ENCODE assay signal across 26 cellular contexts in the genomic region with DNA sequence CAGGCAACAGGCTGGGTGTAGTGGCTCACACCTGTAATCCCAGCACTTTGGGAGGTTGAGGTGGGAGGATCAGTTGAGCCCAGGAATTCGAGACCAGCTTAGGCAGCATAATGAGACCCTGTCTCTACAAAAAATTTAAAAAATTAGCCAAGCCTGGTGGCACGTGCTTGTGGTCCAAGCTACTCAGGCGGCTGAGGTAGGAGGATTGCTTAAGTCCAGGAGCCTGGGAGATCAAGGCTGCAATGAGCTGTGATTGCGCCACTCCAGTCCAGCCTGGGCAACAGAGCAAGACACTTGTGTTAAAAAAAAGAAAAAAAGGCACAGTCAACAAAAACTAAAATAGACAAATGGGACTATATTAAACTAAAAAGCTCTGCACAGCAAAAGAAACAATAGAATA. TPM values are rescaled to one million over a fixed set of nuclear protein-coding genes. Genes with fewer than 3 reads are reported as not detected.
A peak's percentile ranks its signal among the peaks of the same experiment; 100 is the strongest.
DNase-seq lines count a peak whose midpoint lies in the region; ATAC-seq, FAIRE-seq and TF ChIP-seq lines count a peak whose summit lies in the region.
"Had no signal": no experiment of that assay in that cellular context is flagged by ENCODE, and none has a peak within 500 bp of the region (broad histone marks: within the 10 kb centered on the region; RNA-seq: fewer than 3 reads in every experiment).

No MANE protein-coding gene starts in this region.

- H3K36me3 Mint-ChIP-seq in activated naive CD4-positive, alpha-beta T cell treated with anti-CD3 and anti-CD28 coated beads, Interleukin-2, amount 50 U/mL, for 24 hours: peaks cover 10% of the 10 kb centered on the region
- no peaks in the 10 kb centered on the region for H3K36me3 Mint-ChIP-seq in activated naive CD4-positive, alpha-beta T cell treated with anti-CD3 and anti-CD28 coated beads for 36 hours (ENCODE audit: low read depth)

- in situ Hi-C loops in HepG2 (cut with HindIII; ENCODE audit: extremely low pct_ligation_motif_present, low pct_unique_long_range_greater_than_20kb): no loop called here

- H3K36me3 ChIP-seq in adrenal gland (replicated peaks in 1 of 2) (no peaks in the 10 kb centered on the region), HepG2 (replicated peaks in 1 of 2; ENCODE audit: control insufficient read depth in 1 of 2, insufficient read depth in 2 of 2, low read length in 2 of 2) (no peaks in the 10 kb centered on the region), thyroid gland (no peaks in the 10 kb centered on the region)
- H3K36me3 ChIP-seq: transverse colon had no signal

- H3K27ac ChIP-seq in adrenal gland (peak overlapping the region in 2 of 5 donors; percentile 54 to 55), HepG2 (ENCODE audit: extremely low read length, insufficient read depth, low read length) (no peak overlapping the region), thyroid gland (peak overlapping the region; percentile 27 to 42 (median 39))

- no peaks in the 10 kb centered on the region for H3K9me3 Mint-ChIP-seq in activated naive CD4-positive, alpha-beta T cell treated with anti-CD3 and anti-CD28 coated beads, Interleukin-2, amount 50 U/mL, for 24 hours
- H3K9me3 Mint-ChIP-seq in activated naive CD4-positive, alpha-beta T cell treated with anti-CD3 and anti-CD28 coated beads for 36 hours: no peaks in the 10 kb centered on the region
- H3K9me3 Mint-ChIP-seq: endodermal cell; GM23338; mesothelial cell of epicardium; stimulated activated effector memory CD8-positive, alpha-beta T cell treated with anti-CD3 and anti-CD28 coated beads, Interleukin-12 subunit alpha, Interleukin-12 subunit beta, amount 100 ng/mL, for 72 hours had no signal

- H2AFZ ChIP-seq in HepG2 (ENCODE audit: low read length): no peak overlapping the region
- H2AFZ ChIP-seq: GM23338 had no signal

- no peak overlapping the region for H3K9ac ChIP-seq in HepG2 (ENCODE audit: insufficient read depth, low read depth, low read length)

- ATAC-seq in HepG2 (no peak), HG03457 (IDR thresholded peaks at IDR 0.05; ENCODE audit: unreplicated experiment) (no peak)
- ATAC-seq: activated CD8-positive, alpha-beta memory T cell treated with anti-CD3 and anti-CD28 coated beads, Interleukin-2, amount 10 ng/mL, durations not matched to agents 7 days and 5 days; GM23338; stimulated activated effector memory CD8-positive, alpha-beta T cell treated with anti-CD3 and anti-CD28 coated beads, Interleukin-12 subunit alpha, Interleukin-12 subunit beta, amount 100 ng/mL, for 72 hours had no signal

- peaks cover 66% of the 10 kb centered on the region for H3K4me1 Mint-ChIP-seq in activated naive CD4-positive, alpha-beta T cell treated with anti-CD3 and anti-CD28 coated beads, Interleukin-2, amount 50 U/mL, for 24 hours
- H3K4me1 Mint-ChIP-seq in activated naive CD4-positive, alpha-beta T cell treated with anti-CD3 and anti-CD28 coated beads for 36 hours (ENCODE audit: low read depth): peaks cover 57% of the 10 kb centered on the region

- POLR2A ChIA-PET in HepG2 (lab: Yijun Ruan, JAX): interaction anchor here (0.6 to 1.7 kb wide), 2 partner anchors 29 to 54 kb away, joined by 3 to 5 read pairs; a partner anchor contains a TSS

- H3K4me3 ChIP-seq in adrenal gland (no peak overlapping the region), HepG2 (replicated peaks in 1 of 3; ENCODE audit: insufficient read depth in 1 of 3, low read depth in 2 of 3, low read length in 3 of 3) (no peak overlapping the region), thyroid gland (replicated peaks in 1 of 3) (no peak overlapping the region)
- H3K4me3 ChIP-seq: GM23338, transverse colon had no signal

- H3K9me3 ChIP-seq in adrenal gland (replicated peaks in 1 of 3): no peaks in the 10 kb centered on the region
- H3K9me3 ChIP-seq in HepG2 (ENCODE audit: low read length): no peaks in the 10 kb centered on the region
- H3K9me3 ChIP-seq in thyroid gland: no peaks in the 10 kb centered on the region
- H3K9me3 ChIP-seq: transverse colon had no signal

- H3K79me2 ChIP-seq in HepG2 (ENCODE audit: insufficient read depth, low read length): peaks cover 34% of the 10 kb centered on the region

- peaks cover 31 to 44% of the 10 kb centered on the region in 2 donors for H3K4me1 ChIP-seq in adrenal gland (replicated peaks in 1 of 2)
- peaks cover 79% of the 10 kb centered on the region for H3K4me1 ChIP-seq in HepG2 (ENCODE audit: insufficient read depth, low read length)
- peaks cover 56 to 57% of the 10 kb centered on the region in 2 donors for H3K4me1 ChIP-seq in thyroid gland

- FAIRE-seq in HepG2 (lab: Jason Lieb, UNC): no peak
- FAIRE-seq in RCC 7860 (lab: Jason Lieb, UNC): no peak

- no peak overlapping the region for H3K4me3 Mint-ChIP-seq in activated naive CD4-positive, alpha-beta T cell treated with anti-CD3 and anti-CD28 coated beads, Interleukin-2, amount 50 U/mL, for 24 hours
- H3K4me3 Mint-ChIP-seq in activated naive CD4-positive, alpha-beta T cell treated with anti-CD3 and anti-CD28 coated beads for 36 hours: no peak overlapping the region
- H3K4me3 Mint-ChIP-seq: activated CD8-positive, alpha-beta memory T cell treated with anti-CD3 and anti-CD28 coated beads, Interleukin-2, amount 10 ng/mL, durations not matched to agents 7 days and 5 days; endodermal cell; GM23338; mesothelial cell of epicardium; nephron progenitor cell; stimulated activated effector memory CD8-positive, alpha-beta T cell treated with anti-CD3 and anti-CD28 coated beads, Interleukin-12 subunit alpha, Interleukin-12 subunit beta, amount 100 ng/mL, for 72 hours had no signal

- TF ChIP-seq EP300 in HepG2 (IDR thresholded peaks at IDR 0.05; ENCODE audit: low read depth in 2 of 2, low read length in 2 of 2) (no peak), HepG2 (CRISPR knock-in tag; IDR thresholded peaks at IDR 0.05; ENCODE audit: borderline replicate concordance) (no peak)

- no peak overlapping the region for H3K4me2 ChIP-seq in HepG2 (ENCODE audit: low read depth, low read length)
- H3K4me2 ChIP-seq: GM23338 had no signal

- H4K20me1 ChIP-seq in HepG2 (ENCODE audit: insufficient read depth, low read length): no peaks in the 10 kb centered on the region

- H3K27ac Mint-ChIP-seq in activated naive CD4-positive, alpha-beta T cell treated with anti-CD3 and anti-CD28 coated beads, Interleukin-2, amount 50 U/mL, for 24 hours: peak overlapping the region; percentile 17
- H3K27ac Mint-ChIP-seq in activated naive CD4-positive, alpha-beta T cell treated with anti-CD3 and anti-CD28 coated beads for 36 hours: no peak overlapping the region
- H3K27ac Mint-ChIP-seq: activated CD8-positive, alpha-beta memory T cell treated with anti-CD3 and anti-CD28 coated beads, Interleukin-2, amount 10 ng/mL, durations not matched to agents 7 days and 5 days; endodermal cell; GM23338; mesothelial cell of epicardium; nephron progenitor cell; progenitor cell of endocrine pancreas; stimulated activated effector memory CD8-positive, alpha-beta T cell treated with anti-CD3 and anti-CD28 coated beads, Interleukin-12 subunit alpha, Interleukin-12 subunit beta, amount 100 ng/mL, for 72 hours had no signal

- 51 to 69% (median 57%) methylated on average over 4 of the region's 4 CpGs for WGBS in adrenal gland, 4 donors
- WGBS in HepG2 (ENCODE audit: low lambda C conversion rate): 73% methylated on average over 4 of the region's 4 CpGs
- WGBS in thyroid gland, 2 donors: 61 to 75% methylated on average over 4 of the region's 4 CpGs

- H3K27me3 ChIP-seq in adrenal gland (no peaks in the 10 kb centered on the region), HepG2 (ENCODE audit: control insufficient read depth in 1 of 2, insufficient read depth in 2 of 2, low read length in 2 of 2) (no peaks in the 10 kb centered on the region), thyroid gland (no peaks in the 10 kb centered on the region)
- H3K27me3 ChIP-seq: transverse colon had no signal

- no peaks in the 10 kb centered on the region for H3K27me3 Mint-ChIP-seq in activated naive CD4-positive, alpha-beta T cell treated with anti-CD3 and anti-CD28 coated beads, Interleukin-2, amount 50 U/mL, for 24 hours
- H3K27me3 Mint-ChIP-seq in activated naive CD4-positive, alpha-beta T cell treated with anti-CD3 and anti-CD28 coated beads for 36 hours (ENCODE audit: low read depth): no peaks in the 10 kb centered on the region
- H3K27me3 Mint-ChIP-seq: activated CD8-positive, alpha-beta memory T cell treated with anti-CD3 and anti-CD28 coated beads, Interleukin-2, amount 10 ng/mL, durations not matched to agents 7 days and 5 days; progenitor cell of endocrine pancreas had no signal

- TF ChIP-seq POLR2A in adrenal gland (IDR thresholded peaks at IDR 0.05): no peak
- no peak for TF ChIP-seq POLR2A in HepG2 (IDR thresholded peaks at IDR 0.05; ENCODE audit: insufficient read depth in 1 of 2, low read depth in 2 of 2, low read length in 2 of 2)
- no peak for TF ChIP-seq POLR2A in thyroid gland (IDR thresholded peaks at IDR 0.05)

- no peak for TF ChIP-seq RAD21 in HepG2 (CRISPR knock-in tag; IDR thresholded peaks at IDR 0.05)

- DNase-seq in activated naive CD4-positive, alpha-beta T cell treated with anti-CD3 and anti-CD28 coated beads for 36 hours: no peak
- DNase-seq in adrenal gland (peak; percentile 41 to 79 (median 72)), HepG2 (ENCODE audit: low spot score) (no peak), thyroid gland (peak; percentile 61 to 69), NCI-H2107 (lab: John Stamatoyannopoulos, UW) (no peak), RCC 7860 (ENCODE audit: low spot score) (no peak)
- DNase-seq: activated CD4-positive, alpha-beta T cell treated with anti-CD3 and anti-CD28 coated beads for 1 hour; activated CD8-positive, alpha-beta memory T cell treated with anti-CD3 and anti-CD28 coated beads, Interleukin-2, amount 10 ng/mL, durations not matched to agents 7 days and 5 days; activated gamma-delta T cell treated with Interleukin-2 at 50 U/mL for 16 hours; anterior cingulate cortex; cerebellar nuclear complex; endodermal cell; foreskin fibroblast; kidney glomerular epithelial cell; NCI-H1048; NCI-H2081; NCI-H510A; nephron progenitor cell; T-helper 9 cell; transverse colon had no signal

- BruUV-seq in HepG2 (replicated peaks; lab: Mats Ljungman, UMichigan): no TSS peak

- intact Hi-C loops in activated naive CD4-positive, alpha-beta T cell treated with anti-CD3 and anti-CD28 coated beads for 36 hours (cut with micrococcal nuclease): no loop called here
- intact Hi-C loops in adrenal gland (cut with DNase I) (no loop called here), HepG2 (cut with micrococcal nuclease; ENCODE audit: unreplicated experiment) (no loop called here), thyroid gland (cut with DNase I) (loop anchor here (10.0 kb wide), 1 partner anchor 132 kb away; a partner anchor contains a TSS)

- TF ChIP-seq CTCF in adrenal gland (IDR thresholded peaks at IDR 0.05): no peak
- TF ChIP-seq CTCF in HepG2 (CRISPR knock-in tag; IDR thresholded peaks at IDR 0.05): no peak
- no peak for TF ChIP-seq CTCF in thyroid gland (IDR thresholded peaks at IDR 0.05)

- CTCF ChIA-PET in activated naive CD4-positive, alpha-beta T cell treated with anti-CD3 and anti-CD28 coated beads for 36 hours (lab: Charles Lee): interaction anchor here (0.6 to 1.3 kb wide), 2 partner anchors 23 to 319 kb away, joined by 3 to 4 read pairs; no protein-coding TSS in a partner anchor
- CTCF ChIA-PET in HepG2 (lab: Yijun Ruan, JAX; ENCODE audit: low intra/inter-chr PET ratio, low total read pairs): no interaction called here

RNA-seq across cellular contexts. Expression of a gene that starts 29.3 kb away (rescaled TPM):
- total RNA-seq in activated naive CD4-positive, alpha-beta T cell treated with anti-CD3 and anti-CD28 coated beads for 36 hours: 10 to 100 TPM; 70.9 to 71.9 TPM
- 100 to 1,000 TPM; 159 to 338 (median 253) TPM for total RNA-seq in adrenal gland
- polyA plus RNA-seq in adrenal gland: 100 to 1,000 TPM; 139 to 413 (median 201) TPM
- total RNA-seq in HepG2 (2016; rRNA removed; fragmentation: Illumina TruSeq; extraction: Trizol): 121 and 143 TPM in 2 replicates
- 42.6 and 60.2 TPM in 2 replicates for total RNA-seq in HepG2 (2016; cell fraction: cytosol; rRNA removed; fragmentation: Illumina TruSeq; extraction: Trizol; ENCODE audit: low read depth)
- total RNA-seq in HepG2 (2016; cell fraction: insoluble cytoplasmic fraction; rRNA removed; fragmentation: Illumina TruSeq; extraction: Trizol): 133 and 156 TPM in 2 replicates
- total RNA-seq in HepG2 (2016; cell fraction: membrane; rRNA removed; fragmentation: Illumina TruSeq; extraction: Trizol): 107 and 116 TPM in 2 replicates
- 95.8 and 110 TPM in 2 replicates for total RNA-seq in HepG2 (2016; cell fraction: nucleus; rRNA removed; fragmentation: Illumina TruSeq; extraction: Trizol)
- polyA plus RNA-seq in HepG2 (2011; rRNA removed): 215 TPM in 2 replicates
- polyA plus RNA-seq in HepG2 (2011; cell fraction: cytosol; rRNA removed): 78.6 and 139 TPM in 2 replicates
- polyA plus RNA-seq in HepG2 (2011; cell fraction: nucleus; rRNA removed): 23.8 and 34.6 TPM in 2 replicates
- 174 and 183 TPM in 2 replicates for polyA plus RNA-seq in HepG2 (2012)
- polyA plus RNA-seq in HepG2 (2016; cell fraction: cytosol; fragmentation: Illumina TruSeq; extraction: Trizol; ENCODE audit: low read depth): 84.5 and 116 TPM in 2 replicates
- 157 and 171 TPM in 2 replicates for polyA plus RNA-seq in HepG2 (2016; cell fraction: insoluble cytoplasmic fraction; fragmentation: Illumina TruSeq; extraction: Trizol; ENCODE audit: low read depth)
- polyA plus RNA-seq in HepG2 (2016; cell fraction: membrane; fragmentation: Illumina TruSeq; extraction: Trizol; ENCODE audit: low read depth): 138 and 160 TPM in 2 replicates
- 222 and 234 TPM in 2 replicates for polyA plus RNA-seq in HepG2 (2016; cell fraction: nucleus; fragmentation: Illumina TruSeq; extraction: Trizol; ENCODE audit: insufficient read depth, low read depth)
- 128 and 158 TPM in 2 replicates for polyA minus RNA-seq in HepG2 (2011; rRNA and poly(A)+ RNA removed; ENCODE audit: low replicate concordance)
- polyA minus RNA-seq in HepG2 (2011; cell fraction: cytosol; rRNA and poly(A)+ RNA removed): 39.6 and 40.0 TPM in 2 replicates
- polyA minus RNA-seq in HepG2 (2011; cell fraction: nucleus; rRNA and poly(A)+ RNA removed): 19.4 and 38.8 TPM in 2 replicates
- total RNA-seq in thyroid gland: 100 to 1,000 TPM; 170 to 254 (median 198) TPM

RNA-seq across cellular contexts. Expression of a gene that starts 43.3 kb away (rescaled TPM):
- total RNA-seq in activated naive CD4-positive, alpha-beta T cell treated with anti-CD3 and anti-CD28 coated beads for 36 hours: 10 to 100 TPM; 17.0 to 18.3 TPM
- 10 to 100 TPM; 10.9 to 38.2 (median 31.1) TPM for total RNA-seq in adrenal gland
- 10 to 100 TPM in 1 of 3 donors, 1 to 10 TPM in 2; 5.3 to 12.3 (median 8.3) TPM for polyA plus RNA-seq in adrenal gland
- total RNA-seq in HepG2 (2016; rRNA removed; fragmentation: Illumina TruSeq; extraction: Trizol): 4.5 and 5.1 TPM in 2 replicates
- 3.3 and 4.5 TPM in 2 replicates for total RNA-seq in HepG2 (2016; cell fraction: cytosol; rRNA removed; fragmentation: Illumina TruSeq; extraction: Trizol; ENCODE audit: low read depth)
- 4.9 and 5.3 TPM in 2 replicates for total RNA-seq in HepG2 (2016; cell fraction: insoluble cytoplasmic fraction; rRNA removed; fragmentation: Illumina TruSeq; extraction: Trizol)
- total RNA-seq in HepG2 (2016; cell fraction: membrane; rRNA removed; fragmentation: Illumina TruSeq; extraction: Trizol): 5.3 and 5.8 TPM in 2 replicates
- total RNA-seq in HepG2 (2016; cell fraction: nucleus; rRNA removed; fragmentation: Illumina TruSeq; extraction: Trizol): 7.6 and 9.7 TPM in 2 replicates
- 8.9 and 10.2 TPM in 2 replicates for polyA plus RNA-seq in HepG2 (2011; rRNA removed)
- polyA plus RNA-seq in HepG2 (2011; cell fraction: cytosol; rRNA removed): 2.5 and 3.3 TPM in 2 replicates
- polyA plus RNA-seq in HepG2 (2011; cell fraction: nucleus; rRNA removed): 15.4 and 16.5 TPM in 2 replicates
- 6.6 and 9.2 TPM in 2 replicates for polyA plus RNA-seq in HepG2 (2012)
- 0.08 and 0.09 TPM in 2 replicates for polyA plus RNA-seq in HepG2 (2016; cell fraction: cytosol; fragmentation: Illumina TruSeq; extraction: Trizol; ENCODE audit: low read depth)
- 1.6 TPM in 2 replicates for polyA plus RNA-seq in HepG2 (2016; cell fraction: insoluble cytoplasmic fraction; fragmentation: Illumina TruSeq; extraction: Trizol; ENCODE audit: low read depth)
- 0.17 and 0.21 TPM in 2 replicates for polyA plus RNA-seq in HepG2 (2016; cell fraction: membrane; fragmentation: Illumina TruSeq; extraction: Trizol; ENCODE audit: low read depth)
- polyA plus RNA-seq in HepG2 (2016; cell fraction: nucleus; fragmentation: Illumina TruSeq; extraction: Trizol; ENCODE audit: insufficient read depth, low read depth): 5.6 and 7.8 TPM in 2 replicates
- 10.2 and 30.3 TPM in 2 replicates for polyA minus RNA-seq in HepG2 (2011; rRNA and poly(A)+ RNA removed; ENCODE audit: low replicate concordance)
- 6.2 and 13.2 TPM in 2 replicates for polyA minus RNA-seq in HepG2 (2011; cell fraction: cytosol; rRNA and poly(A)+ RNA removed)
- 40.2 and 40.9 TPM in 2 replicates for polyA minus RNA-seq in HepG2 (2011; cell fraction: nucleus; rRNA and poly(A)+ RNA removed)
- 100 to 1,000 TPM in 1 of 4 donors, 10 to 100 TPM in 3; 47.7 to 125 (median 77.3) TPM for total RNA-seq in thyroid gland

RNA-seq across cellular contexts. Expression of a gene that starts 53.7 kb away (rescaled TPM):
- 10 to 100 TPM; 75.4 to 82.7 TPM for total RNA-seq in activated naive CD4-positive, alpha-beta T cell treated with anti-CD3 and anti-CD28 coated beads for 36 hours
- total RNA-seq in adrenal gland (10 to 100 TPM; 11.9 to 58.8 (median 41.6) TPM), HepG2 (2016; rRNA removed; fragmentation: Illumina TruSeq; extraction: Trizol) (83.6 and 107 TPM in 2 replicates), thyroid gland (10 to 100 TPM; 27.2 to 46.7 (median 42.9) TPM)
- polyA plus RNA-seq in adrenal gland (10 to 100 TPM; 28.5 to 94.8 (median 54.4) TPM), HepG2 (2011; rRNA removed) (60.0 and 61.2 TPM in 2 replicates)
- total RNA-seq in HepG2 (2016; cell fraction: cytosol; rRNA removed; fragmentation: Illumina TruSeq; extraction: Trizol; ENCODE audit: low read depth): 33.3 and 37.4 TPM in 2 replicates
- total RNA-seq in HepG2 (2016; cell fraction: insoluble cytoplasmic fraction; rRNA removed; fragmentation: Illumina TruSeq; extraction: Trizol): 76.9 and 117 TPM in 2 replicates
- total RNA-seq in HepG2 (2016; cell fraction: membrane; rRNA removed; fragmentation: Illumina TruSeq; extraction: Trizol): 30.1 and 30.8 TPM in 2 replicates
- total RNA-seq in HepG2 (2016; cell fraction: nucleus; rRNA removed; fragmentation: Illumina TruSeq; extraction: Trizol): 29.9 and 31.6 TPM in 2 replicates
- polyA plus RNA-seq in HepG2 (2011; cell fraction: cytosol; rRNA removed): 63.1 and 67.2 TPM in 2 replicates
- 19.5 and 21.3 TPM in 2 replicates for polyA plus RNA-seq in HepG2 (2011; cell fraction: nucleus; rRNA removed)
- 45.5 and 54.3 TPM in 2 replicates for polyA plus RNA-seq in HepG2 (2012)
- 32.2 and 38.5 TPM in 2 replicates for polyA plus RNA-seq in HepG2 (2016; cell fraction: cytosol; fragmentation: Illumina TruSeq; extraction: Trizol; ENCODE audit: low read depth)
- 125 and 151 TPM in 2 replicates for polyA plus RNA-seq in HepG2 (2016; cell fraction: insoluble cytoplasmic fraction; fragmentation: Illumina TruSeq; extraction: Trizol; ENCODE audit: low read depth)
- 30.7 and 36.9 TPM in 2 replicates for polyA plus RNA-seq in HepG2 (2016; cell fraction: membrane; fragmentation: Illumina TruSeq; extraction: Trizol; ENCODE audit: low read depth)
- polyA plus RNA-seq in HepG2 (2016; cell fraction: nucleus; fragmentation: Illumina TruSeq; extraction: Trizol; ENCODE audit: insufficient read depth, low read depth): 58.3 and 63.6 TPM in 2 replicates
- 31.1 and 88.5 TPM in 2 replicates for polyA minus RNA-seq in HepG2 (2011; rRNA and poly(A)+ RNA removed; ENCODE audit: low replicate concordance)
- 12.4 and 13.4 TPM in 2 replicates for polyA minus RNA-seq in HepG2 (2011; cell fraction: cytosol; rRNA and poly(A)+ RNA removed)
- polyA minus RNA-seq in HepG2 (2011; cell fraction: nucleus; rRNA and poly(A)+ RNA removed): 6.7 and 7.5 TPM in 2 replicates

Comparison
In these comparisons a context has a peak if more than half of its experiments do, and no peak if none do; other contexts are left out.
1. DNase-seq: peak in adrenal gland (7 of 7) and thyroid gland (2 of 2); none in activated naive CD4-positive, alpha-beta T cell treated with anti-CD3 and anti-CD28 coated beads for 36 hours (single experiment), HepG2 (single experiment), NCI-H2107 (single experiment) and RCC 7860 (single experiment).